ENCODE assay signal across 2 cellular contexts in the genomic region with DNA sequence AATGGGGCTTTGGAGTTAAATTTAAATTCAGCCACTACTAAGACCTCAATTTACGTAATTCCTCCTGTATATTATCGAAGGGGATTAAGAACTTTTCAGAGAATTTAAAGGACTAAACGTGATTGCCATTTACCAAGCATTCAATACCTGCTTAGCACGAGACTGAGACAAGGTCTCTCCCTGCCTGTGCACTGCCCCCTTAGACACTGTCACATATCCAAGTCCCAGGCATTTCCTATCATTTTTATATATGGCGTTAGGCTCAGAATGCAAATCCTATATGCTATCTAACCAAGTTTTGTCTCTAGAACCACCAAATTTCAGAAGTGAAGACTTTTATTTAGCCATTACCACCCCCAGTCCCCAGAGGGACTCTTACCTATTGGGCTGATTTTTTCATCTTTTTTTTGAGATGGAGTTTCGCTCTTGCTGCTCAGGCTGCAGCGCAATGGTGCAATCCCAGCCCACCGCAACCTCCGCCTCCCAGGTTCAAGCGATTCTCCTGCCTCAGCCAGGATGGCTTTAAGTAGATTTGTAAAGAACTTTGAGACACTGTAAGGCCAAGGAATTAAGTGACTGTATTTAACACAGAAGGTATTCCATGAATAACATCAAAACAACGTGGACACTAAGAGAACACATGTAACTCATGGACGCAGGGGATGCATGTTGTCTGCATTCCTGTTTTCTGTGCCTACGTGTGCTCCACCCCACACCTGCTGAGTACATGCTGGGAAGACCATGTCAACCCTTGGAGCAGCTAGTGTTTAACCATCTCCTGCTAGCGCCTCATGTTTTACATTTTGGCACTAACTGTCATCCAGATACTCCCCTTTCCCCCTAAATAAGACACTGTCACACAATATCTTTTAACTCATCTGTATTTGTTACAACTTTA.
TF ChIP-seq lines count a peak whose summit lies in the region.

No MANE protein-coding gene starts in this region.

TF ChIP-seq in IMR-90, 13 proteins besides CTCF, POLR2A, EP300 and RAD21:
- TF ChIP-seq, protein P1, sequence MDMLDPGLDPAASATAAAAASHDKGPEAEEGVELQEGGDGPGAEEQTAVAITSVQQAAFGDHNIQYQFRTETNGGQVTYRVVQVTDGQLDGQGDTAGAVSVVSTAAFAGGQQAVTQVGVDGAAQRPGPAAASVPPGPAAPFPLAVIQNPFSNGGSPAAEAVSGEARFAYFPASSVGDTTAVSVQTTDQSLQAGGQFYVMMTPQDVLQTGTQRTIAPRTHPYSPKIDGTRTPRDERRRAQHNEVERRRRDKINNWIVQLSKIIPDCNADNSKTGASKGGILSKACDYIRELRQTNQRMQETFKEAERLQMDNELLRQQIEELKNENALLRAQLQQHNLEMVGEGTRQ (IDR thresholded peaks at IDR 0.05; ENCODE audit: low read depth, low read length), result no peak
- TF ChIP-seq, protein P2, sequence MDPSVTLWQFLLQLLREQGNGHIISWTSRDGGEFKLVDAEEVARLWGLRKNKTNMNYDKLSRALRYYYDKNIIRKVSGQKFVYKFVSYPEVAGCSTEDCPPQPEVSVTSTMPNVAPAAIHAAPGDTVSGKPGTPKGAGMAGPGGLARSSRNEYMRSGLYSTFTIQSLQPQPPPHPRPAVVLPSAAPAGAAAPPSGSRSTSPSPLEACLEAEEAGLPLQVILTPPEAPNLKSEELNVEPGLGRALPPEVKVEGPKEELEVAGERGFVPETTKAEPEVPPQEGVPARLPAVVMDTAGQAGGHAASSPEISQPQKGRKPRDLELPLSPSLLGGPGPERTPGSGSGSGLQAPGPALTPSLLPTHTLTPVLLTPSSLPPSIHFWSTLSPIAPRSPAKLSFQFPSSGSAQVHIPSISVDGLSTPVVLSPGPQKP (IDR thresholded peaks at IDR 0.05; ENCODE audit: borderline replicate concordance, low read depth, low read length), result no peak
- TF ChIP-seq CHD1 (IDR thresholded peaks at IDR 0.05; ENCODE audit: low read depth, low read length) (no peak), NFE2L2 (IDR thresholded peaks at IDR 0.05; ENCODE audit: low read depth, low read length) (no peak), SMC3 (IDR thresholded peaks at IDR 0.05; ENCODE audit: low read depth, low read length) (no peak), FOS (IDR thresholded peaks at IDR 0.05; ENCODE audit: low read depth, low read length) (no peak), RCOR1 (IDR thresholded peaks at IDR 0.05; ENCODE audit: insufficient replicate concordance, low read length) (no peak), BHLHE40 (IDR thresholded peaks at IDR 0.05; ENCODE audit: low read depth, low read length) (no peak), MAFK (IDR thresholded peaks at IDR 0.05; ENCODE audit: low read depth, low read length) (no peak), CEBPB (IDR thresholded peaks at IDR 0.05; ENCODE audit: low read depth, low read length) (no peak), RFX5 (IDR thresholded peaks at IDR 0.05; ENCODE audit: low read depth, low read length) (no peak), MAZ (IDR thresholded peaks at IDR 0.05; ENCODE audit: borderline replicate concordance, low read depth, low read length) (no peak), MXI1 (IDR thresholded peaks at IDR 0.05; ENCODE audit: borderline replicate concordance, low read depth, low read length) (no peak)

TF ChIP-seq in GM12878, 131 proteins besides CTCF, POLR2A, EP300 and RAD21:
- TF ChIP-seq ZZZ3 (IDR thresholded peaks at IDR 0.05; ENCODE audit: control insufficient read depth, insufficient read length, low read depth) (no peak), RUNX3 (IDR thresholded peaks at IDR 0.05; ENCODE audit: low read length) (no peak), STAT1 (conservative IDR thresholded peaks at IDR 0.05) (no peak), MEF2A (IDR thresholded peaks at IDR 0.05; ENCODE audit: insufficient read depth, low read depth, low read length) (no peak), PAX5 (IDR thresholded peaks at IDR 0.05; ENCODE audit: borderline replicate concordance, low read depth, low read length) (0 out of 2 replicates have a peak, but pooled peaks have one; percentile 7), NFIC (IDR thresholded peaks at IDR 0.05; ENCODE audit: low read depth, low read length) (no peak), YBX1 (IDR thresholded peaks at IDR 0.05) (no peak), POLR2AphosphoS5 (IDR thresholded peaks at IDR 0.05; ENCODE audit: low read length) (peak; percentile 52; the same call in 1 of the 2 replicates)
- TF ChIP-seq, protein P3, sequence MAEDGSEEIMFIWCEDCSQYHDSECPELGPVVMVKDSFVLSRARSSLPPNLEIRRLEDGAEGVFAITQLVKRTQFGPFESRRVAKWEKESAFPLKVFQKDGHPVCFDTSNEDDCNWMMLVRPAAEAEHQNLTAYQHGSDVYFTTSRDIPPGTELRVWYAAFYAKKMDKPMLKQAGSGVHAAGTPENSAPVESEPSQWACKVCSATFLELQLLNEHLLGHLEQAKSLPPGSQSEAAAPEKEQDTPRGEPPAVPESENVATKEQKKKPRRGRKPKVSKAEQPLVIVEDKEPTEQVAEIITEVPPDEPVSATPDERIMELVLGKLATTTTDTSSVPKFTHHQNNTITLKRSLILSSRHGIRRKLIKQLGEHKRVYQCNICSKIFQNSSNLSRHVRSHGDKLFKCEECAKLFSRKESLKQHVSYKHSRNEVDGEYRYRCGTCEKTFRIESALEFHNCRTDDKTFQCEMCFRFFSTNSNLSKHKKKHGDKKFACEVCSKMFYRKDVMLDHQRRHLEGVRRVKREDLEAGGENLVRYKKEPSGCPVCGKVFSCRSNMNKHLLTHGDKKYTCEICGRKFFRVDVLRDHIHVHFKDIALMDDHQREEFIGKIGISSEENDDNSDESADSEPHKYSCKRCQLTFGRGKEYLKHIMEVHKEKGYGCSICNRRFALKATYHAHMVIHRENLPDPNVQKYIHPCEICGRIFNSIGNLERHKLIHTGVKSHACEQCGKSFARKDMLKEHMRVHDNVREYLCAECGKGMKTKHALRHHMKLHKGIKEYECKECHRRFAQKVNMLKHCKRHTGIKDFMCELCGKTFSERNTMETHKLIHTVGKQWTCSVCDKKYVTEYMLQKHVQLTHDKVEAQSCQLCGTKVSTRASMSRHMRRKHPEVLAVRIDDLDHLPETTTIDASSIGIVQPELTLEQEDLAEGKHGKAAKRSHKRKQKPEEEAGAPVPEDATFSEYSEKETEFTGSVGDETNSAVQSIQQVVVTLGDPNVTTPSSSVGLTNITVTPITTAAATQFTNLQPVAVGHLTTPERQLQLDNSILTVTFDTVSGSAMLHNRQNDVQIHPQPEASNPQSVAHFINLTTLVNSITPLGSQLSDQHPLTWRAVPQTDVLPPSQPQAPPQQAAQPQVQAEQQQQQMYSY (CRISPR knock-in tag; IDR thresholded peaks at IDR 0.05), result 0 out of 2 replicates have a peak, but pooled peaks have one; percentile 38
- TF ChIP-seq, protein P4, sequence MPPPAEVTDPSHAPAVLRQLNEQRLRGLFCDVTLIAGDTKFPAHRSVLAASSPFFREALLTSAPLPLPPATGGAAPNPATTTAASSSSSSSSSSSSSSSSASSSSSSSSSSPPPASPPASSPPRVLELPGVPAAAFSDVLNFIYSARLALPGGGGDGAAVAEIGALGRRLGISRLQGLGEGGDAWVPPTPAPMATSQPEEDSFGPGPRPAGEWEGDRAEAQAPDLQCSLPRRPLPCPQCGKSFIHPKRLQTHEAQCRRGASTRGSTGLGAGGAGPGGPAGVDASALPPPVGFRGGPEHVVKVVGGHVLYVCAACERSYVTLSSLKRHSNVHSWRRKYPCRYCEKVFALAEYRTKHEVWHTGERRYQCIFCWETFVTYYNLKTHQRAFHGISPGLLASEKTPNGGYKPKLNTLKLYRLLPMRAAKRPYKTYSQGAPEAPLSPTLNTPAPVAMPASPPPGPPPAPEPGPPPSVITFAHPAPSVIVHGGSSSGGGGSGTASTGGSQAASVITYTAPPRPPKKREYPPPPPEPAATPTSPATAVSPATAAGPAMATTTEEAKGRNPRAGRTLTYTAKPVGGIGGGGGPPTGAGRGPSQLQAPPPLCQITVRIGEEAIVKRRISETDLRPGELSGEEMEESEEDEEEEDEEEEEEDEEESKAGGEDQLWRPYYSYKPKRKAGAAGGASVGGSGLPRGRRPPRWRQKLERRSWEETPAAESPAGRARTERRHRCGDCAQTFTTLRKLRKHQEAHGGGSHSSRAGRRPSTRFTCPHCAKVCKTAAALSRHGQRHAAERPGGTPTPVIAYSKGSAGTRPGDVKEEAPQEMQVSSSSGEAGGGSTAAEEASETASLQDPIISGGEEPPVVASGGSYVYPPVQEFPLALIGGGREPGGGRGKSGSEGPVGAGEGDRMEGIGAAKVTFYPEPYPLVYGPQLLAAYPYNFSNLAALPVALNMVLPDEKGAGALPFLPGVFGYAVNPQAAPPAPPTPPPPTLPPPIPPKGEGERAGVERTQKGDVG (CRISPR knock-in tag; IDR thresholded peaks at IDR 0.05), result 0 out of 2 replicates have a peak, but pooled peaks have one; percentile 41
